ENCODE assay signal across 9 cellular contexts in genomic region chr4:110852793-110853192, GRCh38.
"Had no signal": no experiment of that assay in that cellular context is flagged by ENCODE, and none has a peak within 500 bp of the region (broad histone marks: within the 10 kb centered on the region; RNA-seq: fewer than 3 reads in every experiment).

No MANE protein-coding gene starts in this region.

- H2AFZ ChIP-seq: GM23248 had no signal

- H3K4me2 ChIP-seq: KMS-11 had no signal

- H3K9ac ChIP-seq: GM23248, KMS-11 had no signal

- FAIRE-seq: HTR-8/SVneo had no signal

- H3K4me1 ChIP-seq: HAP-1 had no signal

- ATAC-seq: HCT116 had no signal

- H3K27ac ChIP-seq: GM23248, KMS-11 had no signal

- H3K4me3 ChIP-seq: GM23248, HAP-1 had no signal

- H3K36me3 ChIP-seq: HAP-1 had no signal

- DNase-seq: GM23248, GOT3, H7, HFFc6, KBM-7 had no signal

- H3K9me3 ChIP-seq: HAP-1 had no signal
